ENCODE assay signal across 20 cellular contexts in genomic region chr6:82397962-82398692, GRCh38. TPM values are rescaled to one million over a fixed set of nuclear protein-coding genes. Genes with fewer than 3 reads are reported as not detected.
DNase-seq lines count a peak whose midpoint lies in the region; ATAC-seq and TF ChIP-seq lines count a peak whose summit lies in the region.
"Had no signal": no experiment of that assay in that cellular context is flagged by ENCODE, and none has a peak within 500 bp of the region (broad histone marks: within the 10 kb centered on the region; RNA-seq: fewer than 3 reads in every experiment).

No MANE protein-coding gene starts in this region.

- POLR2A ChIA-PET in PC-9 (lab: Charles Lee; ENCODE audit: unreplicated experiment): interaction anchor here (0.6 to 0.7 kb wide), 2 partner anchors 127 to 464 kb away, joined by 3 to 4 read pairs; no protein-coding TSS in a partner anchor
- POLR2A ChIA-PET in Caco-2 (lab: Charles Lee): no interaction called here

- no peaks in the 10 kb centered on the region for H3K9me3 Mint-ChIP-seq in Caco-2 (ENCODE audit: unreplicated experiment)
- H3K9me3 Mint-ChIP-seq: naive B cell had no signal

- H3K4me1 Mint-ChIP-seq in Caco-2 (ENCODE audit: low read depth, unreplicated experiment): no peaks in the 10 kb centered on the region
- H3K4me1 Mint-ChIP-seq: activated CD4-positive, alpha-beta T cell treated with anti-CD3 and anti-CD28 coated beads, Interleukin-2, amount 10 ng/mL, durations not matched to agents 7 days and 5 days; naive B cell; T-helper 17 cell had no signal

- TF ChIP-seq CTCF in PC-9 (conservative IDR thresholded peaks at IDR 0.05) (no peak), cardiac fibroblast (IDR thresholded peaks at IDR 0.05; ENCODE audit: low read depth, low read length) (no peak), Caco-2 (IDR thresholded peaks at IDR 0.05; ENCODE audit: insufficient read depth in 1 of 2, low read depth in 1 of 2, low read length in 1 of 2, severe bottlenecking in 1 of 2, unreplicated experiment in 1 of 2) (no peak), transverse colon (IDR thresholded peaks at IDR 0.05) (no peak)

- H3F3A ChIP-seq in PC-9 (ENCODE audit: insufficient read depth, low read depth): peaks cover 30% of the 10 kb centered on the region

- no peaks in the 10 kb centered on the region for H3K79me1 ChIP-seq in mesenchymal stem cell (replicated peaks; ENCODE audit: low read length, poor library complexity, severe bottlenecking)

- no peak overlapping the region for H3K4ac ChIP-seq in mesenchymal stem cell (ENCODE audit: low read depth in 1 of 2, low read length in 2 of 2)

- no peak overlapping the region for H2BK15ac ChIP-seq in mesenchymal stem cell (ENCODE audit: low read depth, poor library complexity, severe bottlenecking)

- in situ Hi-C loops in transverse colon (cut with MboI; ENCODE audit: low pct_ligation_motif_present in 1 of 4, low pct_unique_long_range_greater_than_20kb in 1 of 4, low sequenced_read_pairs in 3 of 4): no loop called here

- H3K4me3 Mint-ChIP-seq in Caco-2 (ENCODE audit: unreplicated experiment): no peak overlapping the region
- H3K4me3 Mint-ChIP-seq: activated CD4-positive, alpha-beta T cell treated with anti-CD3 and anti-CD28 coated beads, Interleukin-2, amount 10 ng/mL, durations not matched to agents 7 days and 5 days; naive B cell; T-helper 17 cell had no signal

- H3K4me3 ChIP-seq in PC-9 (peak overlapping the region; percentile 35; the same call in 1 of the 2 replicates), cardiac fibroblast (replicated peaks in 1 of 2; ENCODE audit: low read depth in 2 of 2, low read length in 2 of 2) (no peak overlapping the region), mesenchymal stem cell (ENCODE audit: insufficient read depth in 1 of 2, low read depth in 1 of 2, low read length in 2 of 2) (peak overlapping the region in 1 of 2 experiments; percentile 46), Caco-2 (ENCODE audit: low read depth, low read length) (no peak overlapping the region), transverse colon (no peak overlapping the region)
- H3K4me3 ChIP-seq: heart right ventricle had no signal

- peak; percentile 83 for DNase-seq in ELR (ENCODE audit: low read depth)
- DNase-seq in PC-9: peak in 1 of 2 experiments; percentile 82
- peak; percentile 41 to 90 for DNase-seq in cardiac fibroblast (ENCODE audit: low read depth in 2 of 2)
- peak; percentile 58 for DNase-seq in mesenchymal stem cell
- no peak for DNase-seq in Caco-2
- no peak for DNase-seq in transverse colon
- DNase-seq: activated CD4-positive, alpha-beta T cell treated with anti-CD3 and anti-CD28 coated beads, Interleukin-2, amount 10 ng/mL, durations not matched to agents 7 days and 5 days; activated T-cell treated with anti-CD3 and anti-CD28 coated beads, Interleukin-2, amount 50 U/mL, for 48 hours; amniotic stem cell; heart right ventricle; left colon; naive B cell; NCI-H1105 treated with DMSO at 0.1 percent for 48 hours; NCI-H2227 treated with DMSO at 0.1 percent for 48 hours; right cardiac atrium; stimulated activated naive CD4-positive, alpha-beta T cell treated with Interleukin-2 at 50 U/mL for 16 hours; T-helper 17 cell had no signal

- no peak overlapping the region for H3K18ac ChIP-seq in mesenchymal stem cell (ENCODE audit: low read depth in 1 of 2, low read length in 2 of 2)

- H3K4me2 ChIP-seq in PC-9 (peak overlapping the region; percentile 63), mesenchymal stem cell (ENCODE audit: low read length, poor library complexity, severe bottlenecking) (no peak overlapping the region)

- H2AK5ac ChIP-seq in mesenchymal stem cell (ENCODE audit: low read length, severe bottlenecking): no peak overlapping the region

- H3K27ac Mint-ChIP-seq in Caco-2 (ENCODE audit: unreplicated experiment): no peak overlapping the region
- H3K27ac Mint-ChIP-seq: activated CD4-positive, alpha-beta T cell treated with anti-CD3 and anti-CD28 coated beads, Interleukin-2, amount 10 ng/mL, durations not matched to agents 7 days and 5 days; naive B cell; T-helper 17 cell had no signal

- WGBS in mesenchymal stem cell: no CpG with 5 or more reads among the region's 1 CpG
- WGBS in transverse colon (ENCODE audit: low coverage in 1 of 2), 2 donors: 88 to 100% methylated on average over 1 of the region's 1 CpG

- H3K9me2 ChIP-seq in PC-9 (ENCODE audit: insufficient read depth): no peaks in the 10 kb centered on the region

- H2AFZ ChIP-seq in PC-9: no peak overlapping the region
- no peak overlapping the region for H2AFZ ChIP-seq in mesenchymal stem cell (ENCODE audit: low read depth, low read length)

- BruUV-seq in PC-9 (replicated peaks; lab: Mats Ljungman, UMichigan) (no TSS peak), Caco-2 (replicated peaks; lab: Mats Ljungman, UMichigan) (no TSS peak)

- ATAC-seq in GM19351 (IDR thresholded peaks at IDR 0.05; ENCODE audit: unreplicated experiment) (no peak), HG02798 (IDR thresholded peaks at IDR 0.05; ENCODE audit: poor library complexity, unreplicated experiment) (no peak)
- ATAC-seq: heart right ventricle, left colon, right cardiac atrium, T-helper 17 cell had no signal

- H3K27me3 ChIP-seq in PC-9 (ENCODE audit: insufficient read depth, low read depth) (no peaks in the 10 kb centered on the region), mesenchymal stem cell (ENCODE audit: control insufficient read depth in 1 of 2, insufficient read depth in 1 of 2, low read length in 2 of 2) (no peaks in the 10 kb centered on the region), Caco-2 (replicated peaks; ENCODE audit: control insufficient read depth, insufficient read depth, low read length) (no peaks in the 10 kb centered on the region), transverse colon (no peaks in the 10 kb centered on the region)
- H3K27me3 ChIP-seq: heart right ventricle had no signal

- no peak overlapping the region for H2BK12ac ChIP-seq in mesenchymal stem cell (ENCODE audit: low read length in 2 of 2)

- H3K4me1 ChIP-seq in PC-9 (replicated peaks; ENCODE audit: insufficient read depth) (peaks cover 37% of the 10 kb centered on the region), mesenchymal stem cell (ENCODE audit: control insufficient read depth, insufficient read depth, low read depth, low read length) (peaks cover 3% of the 10 kb centered on the region), Caco-2 (no peaks in the 10 kb centered on the region; the same call in 1 of the 2 replicates), transverse colon (no peaks in the 10 kb centered on the region)
- H3K4me1 ChIP-seq: heart right ventricle had no signal

- H4K20me1 ChIP-seq in PC-9 (ENCODE audit: insufficient read depth): no peaks in the 10 kb centered on the region

- no peaks in the 10 kb centered on the region for H3K79me2 ChIP-seq in PC-9 (ENCODE audit: low read depth)

- H3K9me3 ChIP-seq in PC-9 (ENCODE audit: insufficient read depth, low read depth): no peaks in the 10 kb centered on the region; the same call in 1 of the 2 replicates
- no peaks in the 10 kb centered on the region for H3K9me3 ChIP-seq in mesenchymal stem cell (ENCODE audit: control insufficient read depth, low read length)
- H3K9me3 ChIP-seq in Caco-2: no peaks in the 10 kb centered on the region
- no peaks in the 10 kb centered on the region for H3K9me3 ChIP-seq in transverse colon
- H3K9me3 ChIP-seq: heart right ventricle had no signal

- H3K23ac ChIP-seq in mesenchymal stem cell (ENCODE audit: low read length in 2 of 2): no peak overlapping the region

- H3K9ac ChIP-seq in mesenchymal stem cell (ENCODE audit: low read length): peak overlapping the region; percentile 31

- H4K91ac ChIP-seq in mesenchymal stem cell (ENCODE audit: low read length): no peak overlapping the region

- intact Hi-C loops in PC-9 (cut with micrococcal nuclease; ENCODE audit: unreplicated experiment) (loop anchor here (5.0 to 10.0 kb wide), 2 partner anchors 36 to 647 kb away; partner anchors contain the start of gene TPBG), Caco-2 (cut with micrococcal nuclease; ENCODE audit: unreplicated experiment) (no loop called here), transverse colon (cut with DNase I; ENCODE audit: low total_unique reads) (no loop called here)

- no peak overlapping the region for H3K14ac ChIP-seq in mesenchymal stem cell (ENCODE audit: low read length in 2 of 2)

- H3K36me3 Mint-ChIP-seq in Caco-2 (ENCODE audit: insufficient read depth, unreplicated experiment): no peaks in the 10 kb centered on the region
- H3K36me3 Mint-ChIP-seq: naive B cell had no signal

- CTCF ChIA-PET in PC-9 (lab: Charles Lee) (no interaction called here), Caco-2 (lab: Charles Lee) (no interaction called here)

- H3K27me3 Mint-ChIP-seq in Caco-2 (ENCODE audit: insufficient read depth, unreplicated experiment): no peaks in the 10 kb centered on the region
- H3K27me3 Mint-ChIP-seq: naive B cell, T-helper 17 cell had no signal

- H2BK120ac ChIP-seq in mesenchymal stem cell (ENCODE audit: low read depth, low read length): peak overlapping the region; percentile 15

- TF ChIP-seq POLR2A in transverse colon (IDR thresholded peaks at IDR 0.05): no peak

- H3K36me3 ChIP-seq in PC-9 (ENCODE audit: low read depth) (no peaks in the 10 kb centered on the region), mesenchymal stem cell (ENCODE audit: control insufficient read depth in 1 of 2, insufficient read depth in 2 of 2, low read depth in 1 of 2, low read length in 2 of 2) (no peaks in the 10 kb centered on the region), Caco-2 (ENCODE audit: control insufficient read depth, insufficient read depth, low read length) (no peaks in the 10 kb centered on the region), transverse colon (no peaks in the 10 kb centered on the region)
- H3K36me3 ChIP-seq: heart right ventricle had no signal

- TF ChIP-seq EP300 in transverse colon (IDR thresholded peaks at IDR 0.05; ENCODE audit: low read depth): no peak

- H3K27ac ChIP-seq in PC-9: peak overlapping the region; percentile 98
- H3K27ac ChIP-seq in mesenchymal stem cell (ENCODE audit: low read length, poor library complexity, severe bottlenecking): no peak overlapping the region
- H3K27ac ChIP-seq in transverse colon: no peak overlapping the region
- H3K27ac ChIP-seq: C4-2B, heart right ventricle had no signal

- H2BK5ac ChIP-seq in mesenchymal stem cell (ENCODE audit: low read depth, low read length, poor library complexity, severe bottlenecking): no peak overlapping the region

- no peak overlapping the region for H4K8ac ChIP-seq in mesenchymal stem cell (ENCODE audit: low read length)

RNA-seq across cellular contexts. Expression of gene TPBG, which starts 34.5 kb away (rescaled TPM):
- total RNA-seq in PC-9 (2021) (42.5 and 44.6 TPM in 2 replicates), Caco-2 (2022) (4.0 and 4.3 TPM in 2 replicates), transverse colon (10 to 100 TPM; 13.4 to 23.6 (median 19.3) TPM)
- 55.2 TPM for polyA plus RNA-seq in mesenchymal stem cell (2013, experiment 1 of 2)
- polyA plus RNA-seq in mesenchymal stem cell (2013, experiment 2 of 2): 56.5 TPM

Comparison
In these comparisons a context has a peak if more than half of its experiments do, and no peak if none do; other contexts are left out.
1. DNase-seq: peak in ELR (single experiment), cardiac fibroblast (2 of 2) and mesenchymal stem cell (single experiment); none in Caco-2 (0 of 2) and transverse colon (single experiment).